In genomic region chr11:62879150-62879549, GRCh38 we compare ENCODE assay signal across 14 cellular contexts. TPM values are rescaled to one million over a fixed set of nuclear protein-coding genes. Genes with fewer than 3 reads are reported as not detected.
DNase-seq lines count a peak whose midpoint lies in the region; ATAC-seq and TF ChIP-seq lines count a peak whose summit lies in the region.
"Had no signal": no experiment of that assay in that cellular context is flagged by ENCODE, and none has a peak within 500 bp of the region (broad histone marks: within the 10 kb centered on the region; RNA-seq: fewer than 3 reads in every experiment).

No MANE protein-coding gene starts in this region.

- H3K9ac ChIP-seq in mucosa of stomach (ENCODE audit: low read length): peak overlapping the region; percentile 99

- H3K36me3 ChIP-seq in heart right ventricle: peaks cover 0 to 21% (median 18%) of the 10 kb centered on the region in 9 donors
- H3K36me3 ChIP-seq in mucosa of stomach (ENCODE audit: control insufficient read depth, insufficient read depth, low read length): peaks cover 16% of the 10 kb centered on the region
- H3K36me3 ChIP-seq in upper lobe of right lung: peaks cover 17% of the 10 kb centered on the region

- DNase-seq in heart right ventricle (no peak), Right ventricle myocardium superior (no peak), upper lobe of right lung (no peak), HuH-7.5 (ENCODE audit: low spot score) (no peak)
- DNase-seq in effector memory CD8-positive, alpha-beta T cell: no peak
- DNase-seq: activated CD8-positive, alpha-beta memory T cell treated with anti-CD3 and anti-CD28 coated beads, Interleukin-2, amount 50 U/mL, for 48 hours; naive B cell; NK-92 treated with Interleukin-12 subunit alpha and Interleukin-12 subunit beta, amount 100 ng/mL, for 24 hours had no signal

- H3K4me1 Mint-ChIP-seq in brain: peaks cover 57% of the 10 kb centered on the region
- H3K4me1 Mint-ChIP-seq in effector memory CD8-positive, alpha-beta T cell (ENCODE audit: low read depth in 2 of 2): peaks cover 34 to 38% of the 10 kb centered on the region in 2 donors

- peak overlapping the region in 9 of 10 donors; percentile 94 to 100 (median 99) for H3K27ac ChIP-seq in heart right ventricle
- H3K27ac ChIP-seq in upper lobe of right lung: peak overlapping the region; percentile 100

- H3K4me1 ChIP-seq in heart right ventricle: peaks cover 16 to 45% (median 39%) of the 10 kb centered on the region in 9 donors
- H3K4me1 ChIP-seq in mucosa of stomach (ENCODE audit: control insufficient read depth, insufficient read depth, low read length): peaks cover 36% of the 10 kb centered on the region
- H3K4me1 ChIP-seq in upper lobe of right lung: peaks cover 29% of the 10 kb centered on the region

- TF ChIP-seq CTCF in heart right ventricle (IDR thresholded peaks at IDR 0.05): no peak
- TF ChIP-seq CTCF in brain (conservative IDR thresholded peaks at IDR 0.05): no peak
- no peak for TF ChIP-seq CTCF in upper lobe of right lung (IDR thresholded peaks at IDR 0.05)

- H3K27me3 ChIP-seq in heart right ventricle: no peaks in the 10 kb centered on the region
- H3K27me3 ChIP-seq in mucosa of stomach (ENCODE audit: control insufficient read depth, insufficient read depth, low read length): no peaks in the 10 kb centered on the region
- H3K27me3 ChIP-seq in upper lobe of right lung: no peaks in the 10 kb centered on the region

- H3K36me3 Mint-ChIP-seq in brain: peaks cover 26% of the 10 kb centered on the region
- H3K36me3 Mint-ChIP-seq in effector memory CD8-positive, alpha-beta T cell (ENCODE audit: insufficient read depth): peaks cover 47% of the 10 kb centered on the region

- no peaks in the 10 kb centered on the region for H3K9me3 ChIP-seq in heart right ventricle
- H3K9me3 ChIP-seq in mucosa of stomach (ENCODE audit: control insufficient read depth, low read length): no peaks in the 10 kb centered on the region
- no peaks in the 10 kb centered on the region for H3K9me3 ChIP-seq in upper lobe of right lung

- peak overlapping the region in 4 of 5 experiments; percentile 100 for H3K27ac Mint-ChIP-seq in brain
- no peak overlapping the region for H3K27ac Mint-ChIP-seq in effector memory CD8-positive, alpha-beta T cell

- H3K4me3 ChIP-seq in heart right ventricle: no peak overlapping the region
- H3K4me3 ChIP-seq in mucosa of stomach (ENCODE audit: low read length): no peak overlapping the region
- no peak overlapping the region for H3K4me3 ChIP-seq in upper lobe of right lung

- no peak for ATAC-seq in heart right ventricle
- ATAC-seq in Right ventricle myocardium superior (ENCODE audit: poor library complexity): no peak
- no peak for ATAC-seq in upper lobe of right lung
- ATAC-seq in HG03135 (IDR thresholded peaks at IDR 0.05; ENCODE audit: unreplicated experiment): no peak
- no peak for ATAC-seq in effector memory CD8-positive, alpha-beta T cell (replicated peaks)

- H3K9me3 Mint-ChIP-seq in brain: peaks cover 0 to 6% (median 0%) of the 10 kb centered on the region in 5 experiments
- H3K9me3 Mint-ChIP-seq in effector memory CD8-positive, alpha-beta T cell: no peaks in the 10 kb centered on the region
- H3K9me3 Mint-ChIP-seq: naive B cell had no signal

- peaks cover 30% of the 10 kb centered on the region for H3K27me3 Mint-ChIP-seq in brain
- H3K27me3 Mint-ChIP-seq in effector memory CD8-positive, alpha-beta T cell: no peaks in the 10 kb centered on the region
- H3K27me3 Mint-ChIP-seq: naive B cell had no signal

- WGBS in heart right ventricle, 2 donors: 84 to 93% methylated on average over 4 of the region's 4 CpGs

- intact Hi-C loops in heart right ventricle (cut with DNase I): no loop called here
- intact Hi-C loops in Right ventricle myocardium superior (cut with DNase I): no loop called here
- intact Hi-C loops in upper lobe of right lung (cut with DNase I): no loop called here

- peak overlapping the region; percentile 99 to 100 (median 100) for H3K4me3 Mint-ChIP-seq in brain
- no peak overlapping the region for H3K4me3 Mint-ChIP-seq in effector memory CD8-positive, alpha-beta T cell

RNA-seq across cellular contexts. Expression of gene SLC3A2, which starts 1.5 kb away (rescaled TPM):
- total RNA-seq in heart right ventricle (10 to 100 TPM; 32.0 to 78.4 (median 42.6) TPM), Right ventricle myocardium superior (32.9 TPM), upper lobe of right lung (255 TPM)
- polyA plus RNA-seq in heart right ventricle (100 to 1,000 TPM in 1 of 2 donors, 10 to 100 TPM in 1; 36.2 to 110 TPM), brain (ENCODE audit: insufficient read depth, low read depth, low replicate concordance) (175 TPM)

RNA-seq across cellular contexts. Expression of gene WDR74, which starts 39.8 kb away (rescaled TPM):
- total RNA-seq in heart right ventricle (10 to 100 TPM; 17.7 to 31.2 (median 22.9) TPM), Right ventricle myocardium superior (27.0 TPM), upper lobe of right lung (43.9 TPM)
- polyA plus RNA-seq in heart right ventricle (10 to 100 TPM; 48.3 to 62.4 TPM), brain (ENCODE audit: insufficient read depth, low read depth, low replicate concordance) (58.7 TPM)

RNA-seq across cellular contexts. Expression of gene CHRM1, which starts 42.0 kb away (rescaled TPM):
- not detected for total RNA-seq in heart right ventricle
- polyA plus RNA-seq in heart right ventricle: not detected
- not detected for total RNA-seq in Right ventricle myocardium superior
- 18.8 TPM for polyA plus RNA-seq in brain (ENCODE audit: insufficient read depth, low read depth, low replicate concordance)
- 4.7 TPM for total RNA-seq in upper lobe of right lung
- total RNA-seq: epithelial cell of proximal tubule, HT1080 had no signal
- polyA plus RNA-seq: BJ had no signal

RNA-seq across cellular contexts. Expression of gene TEX54, which starts 46.5 kb away (rescaled TPM):
- not detected for total RNA-seq in heart right ventricle
- polyA plus RNA-seq in heart right ventricle: not detected
- not detected for total RNA-seq in Right ventricle myocardium superior
- polyA plus RNA-seq in brain (ENCODE audit: insufficient read depth, low read depth, low replicate concordance): not detected
- total RNA-seq in upper lobe of right lung: not detected
- total RNA-seq: epithelial cell of proximal tubule had no signal
- polyA plus RNA-seq: BJ had no signal

RNA-seq across cellular contexts. Expression of gene STX5, which starts 47.3 kb away (rescaled TPM):
- 10 to 100 TPM; 16.8 to 27.0 (median 19.0) TPM for total RNA-seq in heart right ventricle
- 10 to 100 TPM; 13.6 to 31.9 TPM for polyA plus RNA-seq in heart right ventricle
- 15.7 TPM for total RNA-seq in Right ventricle myocardium superior
- 75.3 TPM for polyA plus RNA-seq in brain (ENCODE audit: insufficient read depth, low read depth, low replicate concordance)
- 40.9 TPM for total RNA-seq in upper lobe of right lung

Comparison
In these comparisons a context has a peak if more than half of its experiments do, and no peak if none do; other contexts are left out.
1. H3K27ac Mint-ChIP-seq: peak in brain (4 of 5); none in effector memory CD8-positive, alpha-beta T cell (0 of 2).
2. H3K4me3 Mint-ChIP-seq: peak in brain (5 of 5); none in effector memory CD8-positive, alpha-beta T cell (0 of 2).